Comparison of ENCODE assay signal across 8 cellular contexts in the genomic region with DNA sequence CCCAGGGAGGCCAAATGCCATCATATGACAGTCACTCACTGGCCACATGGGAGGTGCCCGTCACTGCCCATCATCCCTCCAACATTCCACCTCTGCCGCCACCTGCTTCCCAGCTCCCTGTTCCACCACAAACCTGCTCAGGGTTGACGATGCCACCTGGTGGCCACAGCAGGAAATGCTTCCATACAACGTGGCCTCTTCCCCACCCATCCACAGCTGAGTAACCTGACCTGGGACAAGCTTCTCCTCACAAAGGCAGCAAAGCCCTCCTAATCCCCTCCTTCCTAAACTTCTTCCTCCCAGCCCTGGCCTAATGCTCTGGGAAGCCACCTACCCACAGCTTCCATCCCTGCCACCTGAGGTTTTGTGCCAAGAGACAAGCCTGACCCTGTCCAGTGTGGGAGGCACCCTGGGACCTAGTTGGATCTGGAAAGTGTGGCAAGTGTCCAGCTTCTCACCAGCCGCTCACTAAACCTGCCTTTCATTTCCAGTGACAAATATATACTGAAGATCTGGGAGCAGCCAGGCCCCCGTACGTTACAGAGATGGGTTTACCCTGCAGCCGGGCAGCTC.
DNase-seq lines count a peak whose midpoint lies in the region; ATAC-seq and TF ChIP-seq lines count a peak whose summit lies in the region.

No MANE protein-coding gene starts in this region.

- peak; percentile 44 to 54 (median 52) for TF ChIP-seq CTCF in nephron (IDR thresholded peaks at IDR 0.05; ENCODE audit: unreplicated experiment in 3 of 3)

- H3K27ac Mint-ChIP-seq in nephron: peak overlapping the region; percentile 62 to 88 (median 87)

- DNase-seq in activated T-cell treated with anti-CD3 and anti-CD28 coated beads for 48 hours (ENCODE audit: low read depth) (peak; percentile 46), activated T-cell treated with anti-CD3 and anti-CD28 coated beads for 4 hours (no peak), NCI-H1694 treated with DMSO at 0.1 percent for 48 hours (lab: John Stamatoyannopoulos, UW) (peak; percentile 44), caudate nucleus (lab: John Stamatoyannopoulos, UW) (peak in 1 of 61 donors; percentile 62), hippocampal formation (lab: John Stamatoyannopoulos, UW) (no peak)
- no peak for DNase-seq in activated effector memory CD4-positive, alpha-beta T cell treated with Interleukin-2 at 50 U/mL for 16 hours

- H3K9me3 Mint-ChIP-seq in nephron: peaks cover 6% of the 10 kb centered on the region

- H3K4me3 Mint-ChIP-seq in nephron: peak overlapping the region in 1 of 3 experiments; percentile 44

- H3K27me3 Mint-ChIP-seq in nephron (ENCODE audit: low read depth): peaks cover 39% of the 10 kb centered on the region

- ATAC-seq in GM21381 (IDR thresholded peaks at IDR 0.05; ENCODE audit: unreplicated experiment): no peak

- no peaks in the 10 kb centered on the region for H3K36me3 Mint-ChIP-seq in nephron (ENCODE audit: low read depth)

- peak overlapping the region; percentile 54 for H3K27ac ChIP-seq in caudate nucleus (ENCODE audit: low read depth, low read length)

- peaks cover 14% of the 10 kb centered on the region for H3K4me1 Mint-ChIP-seq in nephron

Comparison
In these comparisons a context has a peak if more than half of its experiments do, and no peak if none do; other contexts are left out.
1. DNase-seq: peak in activated T-cell treated with anti-CD3 and anti-CD28 coated beads for 48 hours (single experiment) and NCI-H1694 treated with DMSO at 0.1 percent for 48 hours (single experiment); none in activated T-cell treated with anti-CD3 and anti-CD28 coated beads for 4 hours (single experiment), hippocampal formation (0 of 2) and activated effector memory CD4-positive, alpha-beta T cell treated with Interleukin-2 at 50 U/mL for 16 hours (single experiment).